In genomic region chr12:98911396-98911795, GRCh38 we compare ENCODE assay signal across 26 cellular contexts.
"Had no signal": no experiment of that assay in that cellular context is flagged by ENCODE, and none has a peak within 500 bp of the region (broad histone marks: within the 10 kb centered on the region; RNA-seq: fewer than 3 reads in every experiment).

No MANE protein-coding gene starts in this region.

- H3K27ac ChIP-seq: adrenal gland, body of pancreas, Peyer's patch, RWPE1 had no signal

- H3K36me3 ChIP-seq: adrenal gland, Peyer's patch had no signal

- ATAC-seq: activated CD8-positive, alpha-beta T cell treated with anti-CD3 and anti-CD28 coated beads, Interleukin-2, amount 10 ng/mL, durations not matched to agents 7 days and 5 days; body of pancreas; T-helper 17 cell; WTC11 had no signal

- H3K4me3 ChIP-seq: adrenal gland, body of pancreas, Peyer's patch had no signal

- H3K9me3 ChIP-seq: adrenal gland, body of pancreas, Peyer's patch had no signal

- H3K4me1 ChIP-seq: adrenal gland, body of pancreas, Peyer's patch had no signal

- H3K27me3 ChIP-seq: adrenal gland, body of pancreas, Peyer's patch had no signal

- DNase-seq: activated CD4-positive, alpha-beta T cell treated with anti-CD3 and anti-CD28 coated beads for 48 hours; activated CD4-positive, alpha-beta T cell treated with anti-CD3 and anti-CD28 coated beads, Interleukin-2, amount 50 U/mL, for 4 hours; activated CD4-positive, CD25-positive, alpha-beta regulatory T cell treated with anti-CD3 and anti-CD28 coated beads, Interleukin-2, amount 50 U/mL, for 72 hours; activated CD8-positive, alpha-beta memory T cell treated with anti-CD3 and anti-CD28 coated beads, Interleukin-2, amount 50 U/mL, for 48 hours; activated CD8-positive, alpha-beta T cell treated with anti-CD3 and anti-CD28 coated beads, Interleukin-2, amount 10 ng/mL, durations not matched to agents 7 days and 5 days; activated naive CD4-positive, alpha-beta T cell treated with anti-CD3 and anti-CD28 coated beads, Interleukin-2, amount 50 U/mL, for 16 hours; activated naive CD8-positive, alpha-beta T cell treated with anti-CD3 and anti-CD28 coated beads, Interleukin-2, amount 10 ng/mL, durations not matched to agents 7 days and 5 days; activated T-cell treated with anti-CD3 and anti-CD28 coated beads, Interleukin-2, amount 50 U/mL, for 1 hour; adrenal gland; anterior cingulate cortex; body of pancreas; central memory CD4-positive, alpha-beta T cell; cortex of kidney; KG1; NCI-H1048; NCI-H1417 treated with DMSO at 0.1 percent for 48 hours; NCI-H187; NCI-H510A; NCI-H526 treated with DMSO at 0.1 percent for 48 hours; Peyer's patch; Right ventricle myocardium superior; T-helper 17 cell; T-helper 9 cell had no signal

- FAIRE-seq: bronchial epithelial cell had no signal
